In the genomic region with DNA sequence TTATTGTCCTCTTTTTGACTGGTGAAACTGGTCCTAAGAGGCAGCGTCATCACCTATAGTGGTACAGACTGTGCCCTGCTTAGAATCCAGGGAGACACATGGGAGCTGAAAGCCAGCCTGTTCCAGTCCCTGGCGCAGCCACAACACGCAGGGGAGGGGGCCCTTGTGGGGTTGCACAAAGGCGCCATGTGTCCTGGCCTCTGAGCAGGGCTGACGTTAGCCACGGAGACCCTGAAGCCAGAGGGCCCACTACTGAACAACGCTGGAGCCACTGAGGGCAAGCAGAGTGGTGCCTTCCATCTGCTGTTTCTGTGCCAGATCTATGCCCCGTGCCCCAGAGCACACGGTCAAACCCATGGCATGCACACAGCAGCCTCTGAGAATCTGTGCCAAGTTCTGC, we compare ENCODE assay signal across 13 cellular contexts.
"Had no signal": no experiment of that assay in that cellular context is flagged by ENCODE, and none has a peak within 500 bp of the region (broad histone marks: within the 10 kb centered on the region; RNA-seq: fewer than 3 reads in every experiment).

No MANE protein-coding gene starts in this region.

- ATAC-seq: activated CD8-positive, alpha-beta T cell treated with anti-CD3 and anti-CD28 coated beads for 36 hours; effector memory CD8-positive, alpha-beta T cell; natural killer cell; stimulated activated effector memory CD8-positive, alpha-beta T cell treated with anti-CD3 and anti-CD28 coated beads, Interleukin-12 subunit alpha, Interleukin-12 subunit beta, amount 100 ng/mL, for 72 hours had no signal

- H3K4me3 Mint-ChIP-seq: activated CD8-positive, alpha-beta T cell treated with anti-CD3 and anti-CD28 coated beads for 36 hours; effector memory CD8-positive, alpha-beta T cell; natural killer cell; stimulated activated effector memory CD8-positive, alpha-beta T cell treated with anti-CD3 and anti-CD28 coated beads, Interleukin-12 subunit alpha, Interleukin-12 subunit beta, amount 100 ng/mL, for 72 hours; type B pancreatic cell had no signal

- DNase-seq: activated CD8-positive, alpha-beta memory T cell treated with anti-CD3 and anti-CD28 coated beads, Interleukin-2, amount 50 U/mL, for 48 hours; activated CD8-positive, alpha-beta T cell treated with anti-CD3 and anti-CD28 coated beads for 36 hours; activated naive CD4-positive, alpha-beta T cell; central memory CD4-positive, alpha-beta T cell; effector memory CD8-positive, alpha-beta T cell; left cardiac atrium; natural killer cell; SJCRH30; SW 1271 had no signal

- H3K27me3 Mint-ChIP-seq: activated CD8-positive, alpha-beta T cell treated with anti-CD3 and anti-CD28 coated beads for 36 hours had no signal

- H3K27ac Mint-ChIP-seq: activated CD8-positive, alpha-beta T cell treated with anti-CD3 and anti-CD28 coated beads for 36 hours; effector memory CD8-positive, alpha-beta T cell; natural killer cell; stimulated activated effector memory CD8-positive, alpha-beta T cell treated with anti-CD3 and anti-CD28 coated beads, Interleukin-12 subunit alpha, Interleukin-12 subunit beta, amount 100 ng/mL, for 72 hours; type B pancreatic cell had no signal

- H3K4me1 ChIP-seq: SJCRH30 had no signal

- H3K9me3 ChIP-seq: SJCRH30 had no signal

- H3K27ac ChIP-seq: epithelial cell of prostate, SJCRH30 had no signal

- H3K4me1 Mint-ChIP-seq: natural killer cell; stimulated activated effector memory CD8-positive, alpha-beta T cell treated with anti-CD3 and anti-CD28 coated beads, Interleukin-12 subunit alpha, Interleukin-12 subunit beta, amount 100 ng/mL, for 72 hours had no signal

- H3K9me3 Mint-ChIP-seq: type B pancreatic cell had no signal

- H3K36me3 ChIP-seq: SJCRH30 had no signal

- H3K4me3 ChIP-seq: SJCRH30, smooth muscle cell had no signal

- H3K36me3 Mint-ChIP-seq: natural killer cell; stimulated activated effector memory CD8-positive, alpha-beta T cell treated with anti-CD3 and anti-CD28 coated beads, Interleukin-12 subunit alpha, Interleukin-12 subunit beta, amount 100 ng/mL, for 72 hours; type B pancreatic cell had no signal
